In genomic region chr11:121452609-121453150, GRCh38 we compare ENCODE assay signal across 8 cellular contexts.
DNase-seq lines count a peak whose midpoint lies in the region; ATAC-seq and TF ChIP-seq lines count a peak whose summit lies in the region.

TSS of gene SORL1-AS1 (minus strand) at chr11:121452967.

- TF ChIP-seq POLR2A in esophagus muscularis mucosa (IDR thresholded peaks at IDR 0.05; ENCODE audit: low read depth): no peak

- DNase-seq in CD4-positive, alpha-beta T cell: peak; percentile 38 to 76 (median 48)
- peak; percentile 12 for DNase-seq in M059J (ENCODE audit: low read depth)
- DNase-seq in activated CD8-positive, alpha-beta memory T cell treated with anti-CD3 and anti-CD28 coated beads for 4 hours (ENCODE audit: low read depth in 2 of 2): peak; percentile 30 to 52
- no peak for DNase-seq in esophagus muscularis mucosa (ENCODE audit: extremely low spot score)
- DNase-seq in osteocyte (ENCODE audit: extremely low spot score, unreplicated experiment): no peak
- no peak for DNase-seq in KG1 (lab: John Stamatoyannopoulos, UW)
- DNase-seq in occipital lobe (lab: John Stamatoyannopoulos, UW): no peak

- 5% methylated on average over 20 of the region's 21 CpGs for WGBS in esophagus muscularis mucosa

- peak; percentile 12 for TF ChIP-seq CTCF in CD4-positive, alpha-beta T cell (IDR thresholded peaks at IDR 0.05)
- TF ChIP-seq CTCF in esophagus muscularis mucosa (IDR thresholded peaks at IDR 0.05) (no peak), osteocyte (IDR thresholded peaks at IDR 0.05) (no peak)

- no peak for TF ChIP-seq EP300 in esophagus muscularis mucosa (IDR thresholded peaks at IDR 0.05)

- POLR2A ChIA-PET in CD4-positive, alpha-beta T cell (lab: Charles Lee): interaction anchor here (0.7 to 10.6 kb wide), 18 partner anchors 8 to 161 kb away, joined by 3 to 326 read pairs (median 7); partner anchors contain the start of gene SC5D

- intact Hi-C loops in CD4-positive, alpha-beta T cell (cut with DNase I, micrococcal nuclease): loop anchor here (1.0 to 10.0 kb wide), 9 partner anchors 16 to 142 kb away; no protein-coding TSS in a partner anchor
- intact Hi-C loops in esophagus muscularis mucosa (cut with DNase I): loop anchor here (5.0 kb wide), 2 partner anchors 80 to 140 kb away; no protein-coding TSS in a partner anchor

- H3K27me3 ChIP-seq in CD4-positive, alpha-beta T cell (ENCODE audit: control insufficient read depth, insufficient read depth, low read length): no peaks in the 10 kb centered on the region
- peaks cover 0 to 13% (median 0%) of the 10 kb centered on the region in 4 donors for H3K27me3 ChIP-seq in esophagus muscularis mucosa

- H3K4me1 ChIP-seq in esophagus muscularis mucosa: peaks cover 4 to 28% (median 23%) of the 10 kb centered on the region in 4 donors

- H3K27ac Mint-ChIP-seq in CD4-positive, alpha-beta T cell: peak within 1 kb of the TSS; percentile 93
- H3K27ac Mint-ChIP-seq in osteocyte (ENCODE audit: unreplicated experiment): no peak within 1 kb of the TSS

- H3K27me3 Mint-ChIP-seq in CD4-positive, alpha-beta T cell: no peaks in the 10 kb centered on the region
- H3K27me3 Mint-ChIP-seq in osteocyte (ENCODE audit: unreplicated experiment): peaks cover 68% of the 10 kb centered on the region

- H3K27ac ChIP-seq in CD4-positive, alpha-beta T cell (ENCODE audit: low read depth, low read length): peak within 1 kb of the TSS; percentile 88
- peak within 1 kb of the TSS; percentile 40 to 66 (median 60) for H3K27ac ChIP-seq in esophagus muscularis mucosa (replicated peaks in 1 of 4)

- H3K36me3 Mint-ChIP-seq in CD4-positive, alpha-beta T cell (ENCODE audit: low read depth): peaks cover 75% of the 10 kb centered on the region
- no peaks in the 10 kb centered on the region for H3K36me3 Mint-ChIP-seq in osteocyte (ENCODE audit: unreplicated experiment)

- H3K4me3 Mint-ChIP-seq in CD4-positive, alpha-beta T cell: peak within 1 kb of the TSS; percentile 95
- peak within 1 kb of the TSS; percentile 76 for H3K4me3 Mint-ChIP-seq in osteocyte (ENCODE audit: unreplicated experiment)

- peaks cover 87% of the 10 kb centered on the region for H3K4me1 Mint-ChIP-seq in CD4-positive, alpha-beta T cell (ENCODE audit: low read depth)
- peaks cover 7% of the 10 kb centered on the region for H3K4me1 Mint-ChIP-seq in osteocyte (ENCODE audit: unreplicated experiment)

- CTCF ChIA-PET in CD4-positive, alpha-beta T cell (lab: Charles Lee): interaction anchor here (0.9 to 4.8 kb wide), 8 partner anchors 8 to 128 kb away, joined by 3 to 75 read pairs (median 4); no protein-coding TSS in a partner anchor

- ATAC-seq in CD4-positive, alpha-beta T cell (ENCODE audit: poor library complexity): peak; percentile 68
- peak; percentile 33 for ATAC-seq in GM21528 (IDR thresholded peaks at IDR 0.05; ENCODE audit: low FRiP score, unreplicated experiment)

- H3K9me3 ChIP-seq in CD4-positive, alpha-beta T cell (ENCODE audit: control insufficient read depth, low read length): peaks cover 9% of the 10 kb centered on the region
- no peaks in the 10 kb centered on the region for H3K9me3 ChIP-seq in esophagus muscularis mucosa

- no peaks in the 10 kb centered on the region for H3K36me3 ChIP-seq in esophagus muscularis mucosa

- no peaks in the 10 kb centered on the region for H3K9me3 Mint-ChIP-seq in CD4-positive, alpha-beta T cell
- no peaks in the 10 kb centered on the region for H3K9me3 Mint-ChIP-seq in osteocyte (ENCODE audit: unreplicated experiment)

- H3K4me3 ChIP-seq in esophagus muscularis mucosa: peak within 1 kb of the TSS; percentile 78 to 90 (median 81)

Comparison
In these comparisons a context has a peak if more than half of its experiments do, and no peak if none do; other contexts are left out.
1. DNase-seq: peak in CD4-positive, alpha-beta T cell (10 of 10), M059J (single experiment) and activated CD8-positive, alpha-beta memory T cell treated with anti-CD3 and anti-CD28 coated beads for 4 hours (2 of 2); none in esophagus muscularis mucosa (single experiment), osteocyte (single experiment), KG1 (single experiment) and occipital lobe (single experiment).